In the genomic region with DNA sequence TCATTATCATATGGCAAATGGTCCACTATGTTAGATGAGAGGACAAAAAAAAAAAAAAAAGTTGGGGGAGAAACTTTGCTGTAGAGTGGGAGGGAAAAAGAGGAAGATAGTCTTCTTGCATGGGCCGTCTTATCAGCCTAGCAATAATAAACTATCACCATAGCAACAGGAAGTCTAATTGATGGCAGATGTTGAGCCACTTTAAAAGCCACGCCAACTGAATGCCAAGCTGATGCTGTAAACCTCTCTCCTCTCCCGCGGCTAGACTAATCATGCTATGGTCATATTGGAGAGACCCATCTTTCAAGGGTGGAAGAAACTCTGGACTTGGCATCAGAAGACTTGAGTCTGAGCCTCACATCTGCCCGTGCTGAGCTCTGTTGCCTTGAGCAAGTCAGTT, we compare ENCODE assay signal across 9 cellular contexts.
DNase-seq lines count a peak whose midpoint lies in the region; TF ChIP-seq lines count a peak whose summit lies in the region.
"Had no signal": no experiment of that assay in that cellular context is flagged by ENCODE, and none has a peak within 500 bp of the region (broad histone marks: within the 10 kb centered on the region; RNA-seq: fewer than 3 reads in every experiment).

No MANE protein-coding gene starts in this region.

- H3K79me2 ChIP-seq in smooth muscle cell (ENCODE audit: low read depth) = no peaks in the 10 kb centered on the region

- no peak for TF ChIP-seq CTCF in HFFc6 (IDR thresholded peaks at IDR 0.05)
- TF ChIP-seq CTCF in smooth muscle cell (IDR thresholded peaks at IDR 0.05; ENCODE audit: borderline replicate concordance, insufficient read depth, poor library complexity, severe bottlenecking) = no peak

- H3K36me3 ChIP-seq in smooth muscle cell (ENCODE audit: low read depth) = no peaks in the 10 kb centered on the region

- H3K27me3 ChIP-seq in smooth muscle cell (ENCODE audit: low read depth) = no peaks in the 10 kb centered on the region

- WGBS in smooth muscle cell (ENCODE audit: low lambda C conversion rate) = 25% methylated on average over 5 of the region's 5 CpGs

- no peaks in the 10 kb centered on the region; the same call in 1 of the 2 replicates for H3K27me3 Mint-ChIP-seq in HFFc6 (ENCODE audit: insufficient read depth)

- H3K4me3 Mint-ChIP-seq in HFFc6 = peak overlapping the region; percentile 70

- H2AFZ ChIP-seq in smooth muscle cell (ENCODE audit: low read depth) = no peak overlapping the region

- peaks cover 6% of the 10 kb centered on the region for H3K36me3 Mint-ChIP-seq in HFFc6 (ENCODE audit: low read depth)

- no peaks in the 10 kb centered on the region for H3K9me3 ChIP-seq in smooth muscle cell (replicated peaks; ENCODE audit: low read depth)

- H3K4me1 Mint-ChIP-seq in HFFc6 (ENCODE audit: low read depth) = peaks cover 56% of the 10 kb centered on the region

- no peaks in the 10 kb centered on the region for H4K20me1 ChIP-seq in smooth muscle cell (ENCODE audit: low read depth)

- peak overlapping the region; percentile 51 for H3K4me2 ChIP-seq in smooth muscle cell

- H3K4me1 ChIP-seq in smooth muscle cell (ENCODE audit: low read depth) = peaks cover 27% of the 10 kb centered on the region

- H3K27ac ChIP-seq in smooth muscle cell (ENCODE audit: low read depth) = peak overlapping the region; percentile 92

- peak overlapping the region; percentile 64 for H3K9ac ChIP-seq in smooth muscle cell (ENCODE audit: low read depth)

- peak overlapping the region; percentile 95 for H3K27ac Mint-ChIP-seq in HFFc6

- DNase-seq in HFFc6 (peak; percentile 99), NCI-H510A treated with DMSO at 0.1 percent for 48 hours (lab: John Stamatoyannopoulos, UW) (peak; percentile 93), epidermal melanocyte (ENCODE audit: insufficient read length, low spot score) (peak; percentile 24), smooth muscle cell (lab: John Stamatoyannopoulos, UW; ENCODE audit: unreplicated experiment) (no peak), mucosa of gallbladder (ENCODE audit: low spot score) (no peak), hypothalamus (lab: John Stamatoyannopoulos, UW) (no peak)
- no peak for DNase-seq in effector CD4-positive, alpha-beta T cell
- DNase-seq: activated T-cell treated with anti-CD3 and anti-CD28 coated beads, Interleukin-2, amount 50 U/mL, for 1 hour; head of caudate nucleus had no signal

- no peaks in the 10 kb centered on the region for H3K9me3 Mint-ChIP-seq in HFFc6

- no peaks in the 10 kb centered on the region for H3F3A ChIP-seq in smooth muscle cell (ENCODE audit: low read depth)

- H3K4me3 ChIP-seq in smooth muscle cell = no peak overlapping the region

Comparison
In these comparisons a context has a peak if more than half of its experiments do, and no peak if none do; other contexts are left out.
1. DNase-seq: peak in HFFc6 (single experiment), NCI-H510A treated with DMSO at 0.1 percent for 48 hours (single experiment) and epidermal melanocyte (single experiment); none in smooth muscle cell (single experiment), effector CD4-positive, alpha-beta T cell (single experiment), mucosa of gallbladder (single experiment) and hypothalamus (0 of 51).